7 cellular contexts compared by ENCODE assay signal in genomic region chr7:24113506-24113905, GRCh38.
"Had no signal": no experiment of that assay in that cellular context is flagged by ENCODE, and none has a peak within 500 bp of the region (broad histone marks: within the 10 kb centered on the region; RNA-seq: fewer than 3 reads in every experiment).

No MANE protein-coding gene starts in this region.

- FAIRE-seq: HepG2, HTR-8/SVneo, K562 had no signal

- DNase-seq: IMR-90, KBM-7, KG1 had no signal

- H3K4me3 ChIP-seq: K562 had no signal

- H3K27ac ChIP-seq: HL-60 had no signal
